In genomic region chr20:46512943-46513844, GRCh38 we compare ENCODE assay signal across 8 cellular contexts. TPM values are rescaled to one million over a fixed set of nuclear protein-coding genes. Genes with fewer than 3 reads are reported as not detected.
DNase-seq lines count a peak whose midpoint lies in the region; ATAC-seq and TF ChIP-seq lines count a peak whose summit lies in the region.

ZNF334 (minus strand) TSS chr20:46513559; CDS start chr20:46512102, 1,457 bp downstream.

- peak; percentile 96 for ATAC-seq in Right ventricle myocardium inferior
- peak; percentile 98 for ATAC-seq in activated CD8-positive, alpha-beta T cell treated with anti-CD3 and anti-CD28 coated beads for 36 hours
- peak in 1 of 2 donors; percentile 53 for ATAC-seq in naive thymus-derived CD8-positive, alpha-beta T cell
- ATAC-seq in HG02870 (IDR thresholded peaks at IDR 0.05; ENCODE audit: unreplicated experiment) = no peak

- POLR2A ChIA-PET in activated CD8-positive, alpha-beta T cell treated with anti-CD3 and anti-CD28 coated beads for 36 hours (lab: Charles Lee) = interaction anchor here (0.7 to 1.3 kb wide), 3 partner anchors 9 to 170 kb away, joined by 3 to 4 read pairs (median 3); no protein-coding TSS in a partner anchor
- POLR2A ChIA-PET in naive thymus-derived CD8-positive, alpha-beta T cell (lab: Charles Lee) = no interaction called here

- H3K27ac Mint-ChIP-seq in activated CD8-positive, alpha-beta T cell treated with anti-CD3 and anti-CD28 coated beads for 36 hours = peak within 1 kb of the TSS; percentile 75
- peak within 1 kb of the TSS in 1 of 10 donors; percentile 49 for H3K27ac Mint-ChIP-seq in naive thymus-derived CD8-positive, alpha-beta T cell

- peaks cover 13% of the 10 kb centered on the region for H3K36me3 Mint-ChIP-seq in activated CD8-positive, alpha-beta T cell treated with anti-CD3 and anti-CD28 coated beads for 36 hours (ENCODE audit: low read depth)
- H3K36me3 Mint-ChIP-seq in naive thymus-derived CD8-positive, alpha-beta T cell = peaks cover 0 to 4% (median 0%) of the 10 kb centered on the region in 3 donors

- intact Hi-C loops in Right ventricle myocardium inferior (cut with DNase I) (loop anchor here (5.0 kb wide), 1 partner anchor 174 kb away; the partner anchor contains the start of gene TP53RK), cardiac septum (cut with DNase I) (no loop called here)
- intact Hi-C loops in activated CD8-positive, alpha-beta T cell treated with anti-CD3 and anti-CD28 coated beads for 36 hours (cut with micrococcal nuclease) = no loop called here

- peak within 1 kb of the TSS; percentile 64 for H3K4me3 ChIP-seq in fibroblast of the aortic adventitia (ENCODE audit: low read depth, low read length)

- peak within 1 kb of the TSS; percentile 82 for H3K4me3 Mint-ChIP-seq in activated CD8-positive, alpha-beta T cell treated with anti-CD3 and anti-CD28 coated beads for 36 hours
- peak within 1 kb of the TSS; percentile 72 to 85 (median 78) for H3K4me3 Mint-ChIP-seq in naive thymus-derived CD8-positive, alpha-beta T cell

- CTCF ChIA-PET in activated CD8-positive, alpha-beta T cell treated with anti-CD3 and anti-CD28 coated beads for 36 hours (lab: Charles Lee) = interaction anchor here (0.9 to 1.5 kb wide), 7 partner anchors 10 to 181 kb away, joined by 3 to 7 read pairs (median 4); partner anchors contain the start of gene TP53RK

- H3K9me3 Mint-ChIP-seq in activated CD8-positive, alpha-beta T cell treated with anti-CD3 and anti-CD28 coated beads for 36 hours = peaks cover 2% of the 10 kb centered on the region
- H3K9me3 Mint-ChIP-seq in naive thymus-derived CD8-positive, alpha-beta T cell = peaks cover 0 to 2% (median 0%) of the 10 kb centered on the region in 9 donors

- H3K4me1 Mint-ChIP-seq in activated CD8-positive, alpha-beta T cell treated with anti-CD3 and anti-CD28 coated beads for 36 hours (ENCODE audit: low read depth) = peaks cover 24% of the 10 kb centered on the region
- peaks cover 4 to 10% (median 7%) of the 10 kb centered on the region in 4 donors for H3K4me1 Mint-ChIP-seq in naive thymus-derived CD8-positive, alpha-beta T cell

- DNase-seq in Right ventricle myocardium inferior (ENCODE audit: missing footprints) (peak; percentile 82), cardiac septum (ENCODE audit: low spot score) (no peak), NCI-H146 treated with DMSO at 0.1 percent for 48 hours (lab: John Stamatoyannopoulos, UW; ENCODE audit: unreplicated experiment) (peak; percentile 89), fibroblast of the aortic adventitia (ENCODE audit: low read depth) (peak; percentile 6), superior temporal gyrus (ENCODE audit: extremely low spot score) (peak; percentile 81)
- peak; percentile 76 for DNase-seq in activated CD8-positive, alpha-beta T cell treated with anti-CD3 and anti-CD28 coated beads for 36 hours
- DNase-seq in naive thymus-derived CD8-positive, alpha-beta T cell = no peak

- no peak for TF ChIP-seq CTCF in activated CD8-positive, alpha-beta T cell treated with anti-CD3 and anti-CD28 coated beads for 36 hours (IDR thresholded peaks at IDR 0.05)
- TF ChIP-seq CTCF in fibroblast of the aortic adventitia (IDR thresholded peaks at IDR 0.05; ENCODE audit: insufficient read depth, low read length) = no peak

- H3K27me3 Mint-ChIP-seq in activated CD8-positive, alpha-beta T cell treated with anti-CD3 and anti-CD28 coated beads for 36 hours = peaks cover 24% of the 10 kb centered on the region
- peaks cover 18 to 48% (median 36%) of the 10 kb centered on the region in 5 donors for H3K27me3 Mint-ChIP-seq in naive thymus-derived CD8-positive, alpha-beta T cell

RNA-seq across cellular contexts. Expression of gene ZNF334, which starts in this region (rescaled TPM):
- total RNA-seq in Right ventricle myocardium inferior (0.57 TPM), cardiac septum (1.2 TPM), fibroblast of the aortic adventitia (ENCODE audit: low replicate concordance) (0.63 and 14.0 TPM in 2 replicates)
- total RNA-seq in activated CD8-positive, alpha-beta T cell treated with anti-CD3 and anti-CD28 coated beads for 36 hours = 1 to 10 TPM; 4.2 to 4.4 TPM
- under 1 TPM; 0.81 to 0.91 TPM for total RNA-seq in naive thymus-derived CD8-positive, alpha-beta T cell
- polyA plus RNA-seq in naive thymus-derived CD8-positive, alpha-beta T cell = under 1 TPM in 1 of 3 donors, not detected in 2; 0.26 TPM

Comparison
In these comparisons a context has a peak if more than half of its experiments do, and no peak if none do; other contexts are left out.
1. Peak in DNase-seq and ATAC-seq in Right ventricle myocardium inferior; RNA of the gene not detected or under 1 TPM.
2. DNase-seq: peak in NCI-H146 treated with DMSO at 0.1 percent for 48 hours (single experiment), activated CD8-positive, alpha-beta T cell treated with anti-CD3 and anti-CD28 coated beads for 36 hours (single experiment), fibroblast of the aortic adventitia (single experiment) and superior temporal gyrus (single experiment); none in cardiac septum (single experiment) and naive thymus-derived CD8-positive, alpha-beta T cell (0 of 10).